In genomic region chr1:160629286-160630210, GRCh38 we compare ENCODE assay signal across 8 cellular contexts. TPM values are rescaled to one million over a fixed set of nuclear protein-coding genes. Genes with fewer than 3 reads are reported as not detected.
A peak's percentile ranks its signal among the peaks of the same experiment; 100 is the strongest.
DNase-seq lines count a peak whose midpoint lies in the region; ATAC-seq and TF ChIP-seq lines count a peak whose summit lies in the region.

No MANE protein-coding gene starts in this region.

- H3K27ac ChIP-seq in ectodermal cell (ENCODE audit: insufficient read depth, low read depth, low read length, poor library complexity, severe bottlenecking) (peak overlapping the region; percentile 53), gastrocnemius medialis (no peak overlapping the region)

- H3K27me3 Mint-ChIP-seq in activated B cell treated with CpG ODN at 0.5 μM for 24 hours = no peaks in the 10 kb centered on the region

- intact Hi-C loops in activated B cell treated with CpG ODN at 0.5 μM for 24 hours (cut with micrococcal nuclease) = loop anchor here (10.0 kb wide), 1 partner anchor 1615 kb away; no protein-coding TSS in a partner anchor
- intact Hi-C loops in gastrocnemius medialis (cut with DNase I; ENCODE audit: low total_unique reads) = no loop called here

- peak overlapping the region; percentile 41 for H3K4me3 Mint-ChIP-seq in activated B cell treated with CpG ODN at 0.5 μM for 24 hours

- H3K4me1 ChIP-seq in ectodermal cell (ENCODE audit: control insufficient read depth, insufficient read depth, low read length) = peaks cover 14% of the 10 kb centered on the region
- H3K4me1 ChIP-seq in gastrocnemius medialis = no peaks in the 10 kb centered on the region

- 87 to 88% methylated on average over 18 to 19 of the region's 19 CpGs for WGBS in ectodermal cell, 2 experiments

- POLR2A ChIA-PET in activated B cell treated with CpG ODN at 0.5 μM for 24 hours (lab: Charles Lee) = interaction anchor here (0.6 to 2.4 kb wide), 8 partner anchors 10 to 475 kb away, joined by 3 to 17 read pairs (median 4); partner anchors contain the start of gene SLAMF1
- POLR2A ChIA-PET in HEK293T (lab: Yijun Ruan, JAX) = no interaction called here

- peaks cover 96% of the 10 kb centered on the region for H3K4me1 Mint-ChIP-seq in activated B cell treated with CpG ODN at 0.5 μM for 24 hours

- TF ChIP-seq POLR2A in gastrocnemius medialis (IDR thresholded peaks at IDR 0.05) = no peak

- in situ Hi-C loops in gastrocnemius medialis (cut with MboI; ENCODE audit: low sequenced_read_pairs in 4 of 4) = no loop called here

- TF ChIP-seq CTCF in activated B cell treated with CpG ODN at 0.5 μM for 24 hours (IDR thresholded peaks at IDR 0.05) (no peak), gastrocnemius medialis (IDR thresholded peaks at IDR 0.05 in 4 of 5, conservative IDR thresholded peaks at IDR 0.05 in 1 of 5) (no peak), omental fat pad (IDR thresholded peaks at IDR 0.05) (no peak)

- H3K4me3 ChIP-seq in ectodermal cell (ENCODE audit: insufficient read depth, low read depth, low read length) (no peak overlapping the region), gastrocnemius medialis (no peak overlapping the region)

- no peaks in the 10 kb centered on the region for H3K27me3 ChIP-seq in ectodermal cell (ENCODE audit: control insufficient read depth, insufficient read depth, low read length, poor library complexity, severe bottlenecking)
- H3K27me3 ChIP-seq in gastrocnemius medialis = no peaks in the 10 kb centered on the region

- peak; percentile 70 for DNase-seq in ELF-1 (ENCODE audit: low read depth, low spot score)
- no peak for DNase-seq in activated B cell treated with CpG ODN at 0.5 μM for 24 hours
- DNase-seq in gastrocnemius medialis = peak; percentile 11 to 34
- DNase-seq in islet precursor cell = no peak
- no peak for DNase-seq in HEK293T (ENCODE audit: extremely low spot score)
- DNase-seq in omental fat pad (ENCODE audit: low spot score) = no peak

- no peaks in the 10 kb centered on the region for H3K9me3 Mint-ChIP-seq in activated B cell treated with CpG ODN at 0.5 μM for 24 hours

- peak overlapping the region; percentile 74 for H3K27ac Mint-ChIP-seq in activated B cell treated with CpG ODN at 0.5 μM for 24 hours

- no peaks in the 10 kb centered on the region for H3K36me3 ChIP-seq in ectodermal cell (ENCODE audit: control insufficient read depth, insufficient read depth, low read length)
- H3K36me3 ChIP-seq in gastrocnemius medialis = no peaks in the 10 kb centered on the region

- H3K9me3 ChIP-seq in ectodermal cell (ENCODE audit: control insufficient read depth, low read length) (no peaks in the 10 kb centered on the region), gastrocnemius medialis (no peaks in the 10 kb centered on the region)

- CTCF ChIA-PET in activated B cell treated with CpG ODN at 0.5 μM for 24 hours (lab: Charles Lee) = interaction anchor here (1.0 to 1.9 kb wide), 6 partner anchors 10 to 52 kb away, joined by 4 to 8 read pairs (median 4); no protein-coding TSS in a partner anchor
- CTCF ChIA-PET in HEK293T (lab: Yijun Ruan, JAX) = no interaction called here

- H3K36me3 Mint-ChIP-seq in activated B cell treated with CpG ODN at 0.5 μM for 24 hours (ENCODE audit: low read depth) = peaks cover 84% of the 10 kb centered on the region

- peak; percentile 33 for ATAC-seq in activated B cell treated with CpG ODN at 0.5 μM for 24 hours (ENCODE audit: low read depth)
- no peak for ATAC-seq in gastrocnemius medialis
- no peak for ATAC-seq in HG02763 (IDR thresholded peaks at IDR 0.05; ENCODE audit: unreplicated experiment)
- ATAC-seq in omental fat pad (ENCODE audit: low FRiP score) = no peak

TF ChIP-seq in HEK293T, 16 proteins besides CTCF, POLR2A, EP300 and RAD21:
- no peak for TF ChIP-seq CTBP1 (IDR thresholded peaks at IDR 0.05; ENCODE audit: borderline replicate concordance)
- no peak for TF ChIP-seq HDGF (IDR thresholded peaks at IDR 0.05; ENCODE audit: borderline replicate concordance)
- TF ChIP-seq ARNT (IDR thresholded peaks at IDR 0.05) = no peak
- no peak for TF ChIP-seq FOXM1 (IDR thresholded peaks at IDR 0.05; ENCODE audit: borderline replicate concordance)
- TF ChIP-seq TARDBP (IDR thresholded peaks at IDR 0.05) = no peak
TF ChIP-seq in HEK293T: peak in this region for 0.

RNA-seq across cellular contexts. Expression of gene SLAMF1, which starts 17.3 kb away (rescaled TPM):
- total RNA-seq in activated B cell treated with CpG ODN at 0.5 μM for 24 hours = 85.7 and 91.7 TPM in 2 replicates
- not detected for polyA plus RNA-seq in ectodermal cell (2013, experiment 1 of 4)
- polyA plus RNA-seq in ectodermal cell (2013, experiment 2 of 4) = not detected
- not detected for polyA plus RNA-seq in ectodermal cell (2013, experiment 3 of 4)
- polyA plus RNA-seq in ectodermal cell (2013, experiment 4 of 4) = not detected
- not detected for total RNA-seq in gastrocnemius medialis
- 10 to 100 TPM in 1 of 4 donors, 1 to 10 TPM in 3; 1.5 to 18.0 (median 1.5) TPM for total RNA-seq in omental fat pad

RNA-seq across cellular contexts. Expression of gene CD84, which starts 50.3 kb away (rescaled TPM):
- total RNA-seq in activated B cell treated with CpG ODN at 0.5 μM for 24 hours = 57.5 and 65.5 TPM in 2 replicates
- polyA plus RNA-seq in ectodermal cell (2013, experiment 1 of 4) = not detected
- polyA plus RNA-seq in ectodermal cell (2013, experiment 2 of 4) = not detected
- polyA plus RNA-seq in ectodermal cell (2013, experiment 3 of 4) = not detected
- polyA plus RNA-seq in ectodermal cell (2013, experiment 4 of 4) = not detected
- total RNA-seq in gastrocnemius medialis = 1 to 10 TPM in 2 of 4 donors, under 1 TPM in 2; 0.10 to 1.1 (median 0.87) TPM
- total RNA-seq in omental fat pad = 10 to 100 TPM; 10.6 to 33.4 (median 13.8) TPM

Comparison
In these comparisons a context has a peak if more than half of its experiments do, and no peak if none do; other contexts are left out.
1. DNase-seq: peak in ELF-1 (single experiment) and gastrocnemius medialis (2 of 2); none in activated B cell treated with CpG ODN at 0.5 μM for 24 hours (single experiment), islet precursor cell (single experiment), HEK293T (single experiment) and omental fat pad (single experiment).
2. RNA of gene CD84, which starts 50.3 kb away (total RNA-seq): 57.5 to 65.5 TPM in activated B cell treated with CpG ODN at 0.5 μM for 24 hours and 10.6 to 33.4 TPM in omental fat pad; 0.10 to 1.1 TPM in gastrocnemius medialis; every median in the first group is over 4 times any median in the second.